Comparison of ENCODE assay signal across 1 cellular context in the genomic region with DNA sequence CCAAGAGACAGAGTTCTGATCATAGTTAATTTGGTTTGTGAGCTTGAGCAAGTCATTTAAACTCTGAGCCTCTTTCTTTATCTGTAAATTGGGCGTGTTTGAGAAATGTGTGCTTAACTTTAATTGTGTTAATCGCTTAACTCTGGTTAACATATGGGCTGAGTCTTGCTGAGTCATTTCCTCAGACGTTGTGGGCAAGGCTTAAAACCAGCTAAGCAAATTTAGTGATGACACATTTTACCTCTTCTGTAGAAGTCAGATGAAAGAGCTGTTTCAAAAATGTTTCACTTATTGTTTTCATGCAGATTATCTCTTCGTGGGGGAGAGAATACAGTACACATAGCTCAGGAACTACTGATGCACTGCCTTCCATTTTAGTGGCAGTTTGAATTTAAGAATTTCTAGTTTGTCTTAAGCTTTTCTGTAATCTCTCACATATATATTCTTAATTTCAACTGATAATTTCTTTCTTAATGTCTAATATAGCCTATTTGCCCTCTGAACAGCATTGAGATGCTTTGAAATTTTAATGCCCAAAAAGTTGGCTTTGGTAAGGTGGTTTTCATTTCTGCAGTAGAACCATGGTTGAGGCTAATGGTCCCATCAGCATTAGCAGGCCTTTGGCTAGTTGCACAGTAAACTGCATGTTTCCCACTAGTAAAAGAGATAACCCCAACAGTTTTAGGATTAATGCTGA.
A peak's percentile ranks its signal among the peaks of the same experiment; 100 is the strongest.
TF ChIP-seq lines count a peak whose summit lies in the region.

No MANE protein-coding gene starts in this region.

TF ChIP-seq in HepG2, 621 proteins besides CTCF, POLR2A, EP300 and RAD21 (continued from another document and continues in another):
- TF ChIP-seq, protein P1, sequence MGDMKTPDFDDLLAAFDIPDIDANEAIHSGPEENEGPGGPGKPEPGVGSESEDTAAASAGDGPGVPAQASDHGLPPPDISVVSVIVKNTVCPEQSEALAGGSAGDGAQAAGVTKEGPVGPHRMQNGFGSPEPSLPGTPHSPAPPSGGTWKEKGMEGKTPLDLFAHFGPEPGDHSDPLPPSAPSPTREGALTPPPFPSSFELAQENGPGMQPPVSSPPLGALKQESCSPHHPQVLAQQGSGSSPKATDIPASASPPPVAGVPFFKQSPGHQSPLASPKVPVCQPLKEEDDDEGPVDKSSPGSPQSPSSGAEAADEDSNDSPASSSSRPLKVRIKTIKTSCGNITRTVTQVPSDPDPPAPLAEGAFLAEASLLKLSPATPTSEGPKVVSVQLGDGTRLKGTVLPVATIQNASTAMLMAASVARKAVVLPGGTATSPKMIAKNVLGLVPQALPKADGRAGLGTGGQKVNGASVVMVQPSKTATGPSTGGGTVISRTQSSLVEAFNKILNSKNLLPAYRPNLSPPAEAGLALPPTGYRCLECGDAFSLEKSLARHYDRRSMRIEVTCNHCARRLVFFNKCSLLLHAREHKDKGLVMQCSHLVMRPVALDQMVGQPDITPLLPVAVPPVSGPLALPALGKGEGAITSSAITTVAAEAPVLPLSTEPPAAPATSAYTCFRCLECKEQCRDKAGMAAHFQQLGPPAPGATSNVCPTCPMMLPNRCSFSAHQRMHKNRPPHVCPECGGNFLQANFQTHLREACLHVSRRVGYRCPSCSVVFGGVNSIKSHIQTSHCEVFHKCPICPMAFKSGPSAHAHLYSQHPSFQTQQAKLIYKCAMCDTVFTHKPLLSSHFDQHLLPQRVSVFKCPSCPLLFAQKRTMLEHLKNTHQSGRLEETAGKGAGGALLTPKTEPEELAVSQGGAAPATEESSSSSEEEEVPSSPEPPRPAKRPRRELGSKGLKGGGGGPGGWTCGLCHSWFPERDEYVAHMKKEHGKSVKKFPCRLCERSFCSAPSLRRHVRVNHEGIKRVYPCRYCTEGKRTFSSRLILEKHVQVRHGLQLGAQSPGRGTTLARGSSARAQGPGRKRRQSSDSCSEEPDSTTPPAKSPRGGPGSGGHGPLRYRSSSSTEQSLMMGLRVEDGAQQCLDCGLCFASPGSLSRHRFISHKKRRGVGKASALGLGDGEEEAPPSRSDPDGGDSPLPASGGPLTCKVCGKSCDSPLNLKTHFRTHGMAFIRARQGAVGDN (CRISPR knock-in tag; IDR thresholded peaks at IDR 0.05) = no peak
- TF ChIP-seq ATM (IDR thresholded peaks at IDR 0.05; ENCODE audit: borderline replicate concordance) (no peak), KLF15 (CRISPR knock-in tag; IDR thresholded peaks at IDR 0.05; ENCODE audit: borderline replicate concordance) (no peak), NFKB2 (CRISPR knock-in tag; IDR thresholded peaks at IDR 0.05; ENCODE audit: borderline replicate concordance) (no peak), ETS1 (CRISPR knock-in tag; IDR thresholded peaks at IDR 0.05) (no peak), BCL3 (CRISPR knock-in tag; IDR thresholded peaks at IDR 0.05) (no peak), NFE2L1 (CRISPR knock-in tag; IDR thresholded peaks at IDR 0.05; ENCODE audit: borderline replicate concordance) (no peak), ZNF839 (CRISPR knock-in tag; IDR thresholded peaks at IDR 0.05; ENCODE audit: borderline replicate concordance) (no peak), MTA1 (CRISPR knock-in tag; IDR thresholded peaks at IDR 0.05; ENCODE audit: borderline replicate concordance) (no peak), SIX1 (CRISPR knock-in tag; IDR thresholded peaks at IDR 0.05; ENCODE audit: borderline replicate concordance) (no peak), EHMT2 (IDR thresholded peaks at IDR 0.05; ENCODE audit: borderline replicate concordance, low read depth, low read length) (no peak), ISX (CRISPR knock-in tag; conservative IDR thresholded peaks at IDR 0.05) (no peak), MTA3 (CRISPR knock-in tag; IDR thresholded peaks at IDR 0.05) (no peak), ZNF629 (CRISPR knock-in tag; conservative IDR thresholded peaks at IDR 0.05) (0 out of 2 replicates have a peak, but pooled peaks have one; percentile 48), CHD2 (IDR thresholded peaks at IDR 0.05; ENCODE audit: low read depth, low read length) (no peak), MTF1 (CRISPR knock-in tag; IDR thresholded peaks at IDR 0.05) (no peak), AKNA (CRISPR knock-in tag; IDR thresholded peaks at IDR 0.05; ENCODE audit: borderline replicate concordance) (no peak), JUND (CRISPR knock-in tag; IDR thresholded peaks at IDR 0.05) (no peak), ZNF879 (CRISPR knock-in tag; IDR thresholded peaks at IDR 0.05) (no peak), FOXC1 (CRISPR knock-in tag; IDR thresholded peaks at IDR 0.05; ENCODE audit: borderline replicate concordance) (no peak), RARG (CRISPR knock-in tag; IDR thresholded peaks at IDR 0.05; ENCODE audit: low read depth) (no peak), SALL1 (CRISPR knock-in tag; IDR thresholded peaks at IDR 0.05) (no peak), ATF7 (IDR thresholded peaks at IDR 0.05) (no peak), ATF7 (CRISPR knock-in tag; IDR thresholded peaks at IDR 0.05) (no peak), TEAD2 (CRISPR knock-in tag; IDR thresholded peaks at IDR 0.05) (no peak), ZNF121 (CRISPR knock-in tag; IDR thresholded peaks at IDR 0.05) (no peak)
- TF ChIP-seq, protein P2, sequence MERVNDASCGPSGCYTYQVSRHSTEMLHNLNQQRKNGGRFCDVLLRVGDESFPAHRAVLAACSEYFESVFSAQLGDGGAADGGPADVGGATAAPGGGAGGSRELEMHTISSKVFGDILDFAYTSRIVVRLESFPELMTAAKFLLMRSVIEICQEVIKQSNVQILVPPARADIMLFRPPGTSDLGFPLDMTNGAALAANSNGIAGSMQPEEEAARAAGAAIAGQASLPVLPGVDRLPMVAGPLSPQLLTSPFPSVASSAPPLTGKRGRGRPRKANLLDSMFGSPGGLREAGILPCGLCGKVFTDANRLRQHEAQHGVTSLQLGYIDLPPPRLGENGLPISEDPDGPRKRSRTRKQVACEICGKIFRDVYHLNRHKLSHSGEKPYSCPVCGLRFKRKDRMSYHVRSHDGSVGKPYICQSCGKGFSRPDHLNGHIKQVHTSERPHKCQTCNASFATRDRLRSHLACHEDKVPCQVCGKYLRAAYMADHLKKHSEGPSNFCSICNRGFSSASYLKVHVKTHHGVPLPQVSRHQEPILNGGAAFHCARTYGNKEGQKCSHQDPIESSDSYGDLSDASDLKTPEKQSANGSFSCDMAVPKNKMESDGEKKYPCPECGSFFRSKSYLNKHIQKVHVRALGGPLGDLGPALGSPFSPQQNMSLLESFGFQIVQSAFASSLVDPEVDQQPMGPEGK (CRISPR knock-in tag; IDR thresholded peaks at IDR 0.05) = no peak
- TF ChIP-seq, protein P3, sequence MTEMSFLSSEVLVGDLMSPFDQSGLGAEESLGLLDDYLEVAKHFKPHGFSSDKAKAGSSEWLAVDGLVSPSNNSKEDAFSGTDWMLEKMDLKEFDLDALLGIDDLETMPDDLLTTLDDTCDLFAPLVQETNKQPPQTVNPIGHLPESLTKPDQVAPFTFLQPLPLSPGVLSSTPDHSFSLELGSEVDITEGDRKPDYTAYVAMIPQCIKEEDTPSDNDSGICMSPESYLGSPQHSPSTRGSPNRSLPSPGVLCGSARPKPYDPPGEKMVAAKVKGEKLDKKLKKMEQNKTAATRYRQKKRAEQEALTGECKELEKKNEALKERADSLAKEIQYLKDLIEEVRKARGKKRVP (CRISPR knock-in tag; IDR thresholded peaks at IDR 0.05) = 0 out of 4 replicates have a peak, but pooled peaks of 1 of the 2 experiments have one; percentile 13
- TF ChIP-seq, protein P4, sequence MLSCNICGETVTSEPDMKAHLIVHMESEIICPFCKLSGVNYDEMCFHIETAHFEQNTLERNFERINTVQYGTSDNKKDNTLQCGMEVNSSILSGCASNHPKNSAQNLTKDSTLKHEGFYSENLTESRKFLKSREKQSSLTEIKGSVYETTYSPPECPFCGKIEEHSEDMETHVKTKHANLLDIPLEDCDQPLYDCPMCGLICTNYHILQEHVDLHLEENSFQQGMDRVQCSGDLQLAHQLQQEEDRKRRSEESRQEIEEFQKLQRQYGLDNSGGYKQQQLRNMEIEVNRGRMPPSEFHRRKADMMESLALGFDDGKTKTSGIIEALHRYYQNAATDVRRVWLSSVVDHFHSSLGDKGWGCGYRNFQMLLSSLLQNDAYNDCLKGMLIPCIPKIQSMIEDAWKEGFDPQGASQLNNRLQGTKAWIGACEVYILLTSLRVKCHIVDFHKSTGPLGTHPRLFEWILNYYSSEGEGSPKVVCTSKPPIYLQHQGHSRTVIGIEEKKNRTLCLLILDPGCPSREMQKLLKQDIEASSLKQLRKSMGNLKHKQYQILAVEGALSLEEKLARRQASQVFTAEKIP (CRISPR knock-in tag; IDR thresholded peaks at IDR 0.05; ENCODE audit: borderline replicate concordance) = no peak
- TF ChIP-seq, protein P5, sequence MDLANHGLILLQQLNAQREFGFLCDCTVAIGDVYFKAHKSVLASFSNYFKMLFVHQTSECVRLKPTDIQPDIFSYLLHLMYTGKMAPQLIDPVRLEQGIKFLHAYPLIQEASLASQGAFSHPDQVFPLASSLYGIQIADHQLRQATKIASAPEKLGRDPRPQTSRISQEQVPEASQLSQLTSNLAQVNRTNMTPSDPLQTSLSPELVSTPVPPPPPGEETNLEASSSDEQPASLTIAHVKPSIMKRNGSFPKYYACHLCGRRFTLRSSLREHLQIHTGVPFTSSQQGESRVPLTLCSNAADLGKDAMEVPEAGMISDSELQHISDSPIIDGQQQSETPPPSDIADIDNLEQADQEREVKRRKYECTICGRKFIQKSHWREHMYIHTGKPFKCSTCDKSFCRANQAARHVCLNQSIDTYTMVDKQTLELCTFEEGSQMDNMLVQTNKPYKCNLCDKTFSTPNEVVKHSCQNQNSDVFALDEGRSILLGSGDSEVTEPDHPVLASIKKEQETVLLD (CRISPR knock-in tag; IDR thresholded peaks at IDR 0.05; ENCODE audit: low read depth) = no peak
- TF ChIP-seq, protein P6, sequence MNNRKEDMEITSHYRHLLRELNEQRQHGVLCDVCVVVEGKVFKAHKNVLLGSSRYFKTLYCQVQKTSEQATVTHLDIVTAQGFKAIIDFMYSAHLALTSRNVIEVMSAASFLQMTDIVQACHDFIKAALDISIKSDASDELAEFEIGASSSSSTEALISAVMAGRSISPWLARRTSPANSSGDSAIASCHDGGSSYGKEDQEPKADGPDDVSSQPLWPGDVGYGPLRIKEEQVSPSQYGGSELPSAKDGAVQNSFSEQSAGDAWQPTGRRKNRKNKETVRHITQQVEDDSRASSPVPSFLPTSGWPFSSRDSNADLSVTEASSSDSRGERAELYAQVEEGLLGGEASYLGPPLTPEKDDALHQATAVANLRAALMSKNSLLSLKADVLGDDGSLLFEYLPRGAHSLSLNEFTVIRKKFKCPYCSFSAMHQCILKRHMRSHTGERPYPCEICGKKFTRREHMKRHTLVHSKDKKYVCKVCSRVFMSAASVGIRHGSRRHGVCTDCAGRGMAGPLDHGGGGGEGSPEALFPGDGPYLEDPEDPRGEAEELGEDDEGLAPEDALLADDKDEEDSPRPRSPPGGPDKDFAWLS (CRISPR knock-in tag; IDR thresholded peaks at IDR 0.05; ENCODE audit: borderline replicate concordance) = no peak
